Comparison of ENCODE assay signal across 1 cellular context in genomic region chr10:24541239-24541753, GRCh38.
TF ChIP-seq lines count a peak whose summit lies in the region.

No MANE protein-coding gene starts in this region.

TF ChIP-seq in HepG2, 621 proteins besides CTCF, POLR2A, EP300 and RAD21 (continued from another document and continues in another):
- TF ChIP-seq MED1 (CRISPR knock-in tag; IDR thresholded peaks at IDR 0.05) = peak; percentile 78
- TF ChIP-seq THAP7 (CRISPR knock-in tag; IDR thresholded peaks at IDR 0.05) = no peak
- peak; percentile 95 for TF ChIP-seq NCOR1 (IDR thresholded peaks at IDR 0.05; ENCODE audit: borderline replicate concordance, low read length)
- TF ChIP-seq ZNF329 (CRISPR knock-in tag; IDR thresholded peaks at IDR 0.05; ENCODE audit: low read depth) = no peak
- no peak for TF ChIP-seq REST (IDR thresholded peaks at IDR 0.05; ENCODE audit: borderline replicate concordance in 1 of 2, low read depth in 1 of 2, low read length in 2 of 2)
- TF ChIP-seq U2AF2 (IDR thresholded peaks at IDR 0.05; ENCODE audit: low read depth, low read length) = no peak
- TF ChIP-seq SALL1 (CRISPR knock-in tag; IDR thresholded peaks at IDR 0.05) = peak; percentile 89
- no peak for TF ChIP-seq PCBP2 (optimal IDR thresholded peaks at IDR 0.05; ENCODE audit: low read depth, low read length, poor library complexity, severe bottlenecking)
- TF ChIP-seq GATA4 (IDR thresholded peaks at IDR 0.05; ENCODE audit: borderline replicate concordance, low read depth) = peak; percentile 29; the same call in 1 of the 2 replicates
- 0 out of 2 replicates have a peak, but pooled peaks have one; percentile 43 for TF ChIP-seq ZBTB10 (CRISPR knock-in tag; IDR thresholded peaks at IDR 0.05; ENCODE audit: borderline replicate concordance)
- TF ChIP-seq RXRA (CRISPR knock-in tag; IDR thresholded peaks at IDR 0.05) = peak; percentile 83
- TF ChIP-seq ZNF580 (CRISPR knock-in tag; IDR thresholded peaks at IDR 0.05; ENCODE audit: borderline replicate concordance, low read depth) = 0 out of 2 replicates have a peak, but pooled peaks have one; percentile 51
- 0 out of 2 replicates have a peak, but pooled peaks have one; percentile 16 for TF ChIP-seq SIX4 (CRISPR knock-in tag; IDR thresholded peaks at IDR 0.05)
- TF ChIP-seq TFAP4 (IDR thresholded peaks at IDR 0.05; ENCODE audit: borderline replicate concordance, low read depth) = peak; percentile 32; the same call in 1 of the 2 replicates
- TF ChIP-seq THAP8 (CRISPR knock-in tag; IDR thresholded peaks at IDR 0.05; ENCODE audit: borderline replicate concordance) = no peak
- peak; percentile 78; the same call in 1 of the 2 replicates for TF ChIP-seq ZFP1 (CRISPR knock-in tag; IDR thresholded peaks at IDR 0.05)
- TF ChIP-seq PPARG (CRISPR knock-in tag; conservative IDR thresholded peaks at IDR 0.05) = 0 out of 2 replicates have a peak, but pooled peaks have one; percentile 25
- no peak for TF ChIP-seq ZNF234 (CRISPR knock-in tag; conservative IDR thresholded peaks at IDR 0.05)
- TF ChIP-seq FOXK2 (IDR thresholded peaks at IDR 0.05) = peak; percentile 43; the same call in 1 of the 2 replicates
- TF ChIP-seq TCF7 (IDR thresholded peaks at IDR 0.05; ENCODE audit: low read depth) = peak; percentile 63; the same call in 1 of the 2 replicates
- TF ChIP-seq JUNB (CRISPR knock-in tag; IDR thresholded peaks at IDR 0.05; ENCODE audit: borderline replicate concordance) = peak; percentile 37; the same call in 1 of the 2 replicates
- no peak for TF ChIP-seq NRL (CRISPR knock-in tag; IDR thresholded peaks at IDR 0.05; ENCODE audit: borderline replicate concordance)
- peak; percentile 82; the same call in 1 of the 2 replicates for TF ChIP-seq AHDC1 (CRISPR knock-in tag; IDR thresholded peaks at IDR 0.05; ENCODE audit: borderline replicate concordance)
- TF ChIP-seq ZBTB33 (CRISPR knock-in tag; IDR thresholded peaks at IDR 0.05) = peak; percentile 11; the same call in 1 of the 2 replicates
- TF ChIP-seq TFE3 (CRISPR knock-in tag; IDR thresholded peaks at IDR 0.05) = peak; percentile 53; the same call in 1 of the 2 replicates
- no peak for TF ChIP-seq ZNF460 (CRISPR knock-in tag; IDR thresholded peaks at IDR 0.05; ENCODE audit: borderline replicate concordance)
- peak; percentile 89 for TF ChIP-seq ZNF614 (CRISPR knock-in tag; IDR thresholded peaks at IDR 0.05; ENCODE audit: borderline replicate concordance)
- TF ChIP-seq ZNF510 (CRISPR knock-in tag; IDR thresholded peaks at IDR 0.05; ENCODE audit: low read depth) = no peak
- TF ChIP-seq ZNF24 (IDR thresholded peaks at IDR 0.05) = peak; percentile 17; the same call in 1 of the 2 replicates
- no peak; the same call in 1 of the 2 replicates for TF ChIP-seq ZNF770 (CRISPR knock-in tag; IDR thresholded peaks at IDR 0.05)
- TF ChIP-seq ZNF619 (CRISPR knock-in tag; IDR thresholded peaks at IDR 0.05) = no peak
- TF ChIP-seq ZNF747 (CRISPR knock-in tag; IDR thresholded peaks at IDR 0.05; ENCODE audit: borderline replicate concordance) = peak; percentile 49; the same call in 1 of the 2 replicates
- TF ChIP-seq TSC22D2 (CRISPR knock-in tag; IDR thresholded peaks at IDR 0.05; ENCODE audit: borderline replicate concordance) = no peak
- no peak for TF ChIP-seq ZBTB7A (CRISPR knock-in tag; IDR thresholded peaks at IDR 0.05)
- peak; percentile 91 for TF ChIP-seq FOSL2 (CRISPR knock-in tag; IDR thresholded peaks at IDR 0.05)
